In genomic region chrX:74510401-74510800, GRCh38 we compare ENCODE assay signal across 16 cellular contexts.
DNase-seq lines count a peak whose midpoint lies in the region; ATAC-seq, FAIRE-seq and TF ChIP-seq lines count a peak whose summit lies in the region.
"Had no signal": no experiment of that assay in that cellular context is flagged by ENCODE, and none has a peak within 500 bp of the region (broad histone marks: within the 10 kb centered on the region; RNA-seq: fewer than 3 reads in every experiment).

No MANE protein-coding gene starts in this region.

- no peaks in the 10 kb centered on the region for H3K4me1 ChIP-seq in OCI-LY7 (ENCODE audit: insufficient read depth, low read length, poor library complexity, severe bottlenecking)

- ATAC-seq in GM18517 (IDR thresholded peaks at IDR 0.05; ENCODE audit: unreplicated experiment) = peak; percentile 54
- peak; percentile 43 for ATAC-seq in GM21423 (IDR thresholded peaks at IDR 0.05; ENCODE audit: unreplicated experiment)
- ATAC-seq in HG02884 (IDR thresholded peaks at IDR 0.05; ENCODE audit: unreplicated experiment) = peak; percentile 60
- ATAC-seq in HG03469 (IDR thresholded peaks at IDR 0.05; ENCODE audit: unreplicated experiment) = peak; percentile 49
- ATAC-seq: gastroesophageal sphincter had no signal

- no peaks in the 10 kb centered on the region for H3K9me3 ChIP-seq in OCI-LY7 (ENCODE audit: low read length)
- H3K9me3 ChIP-seq: gastroesophageal sphincter had no signal

- no peak overlapping the region for H3K27ac Mint-ChIP-seq in HFFc6
- H3K27ac Mint-ChIP-seq: nephron progenitor cell had no signal

- H3K9me3 Mint-ChIP-seq in HFFc6 = no peaks in the 10 kb centered on the region

- H4K20me1 ChIP-seq in OCI-LY7 (ENCODE audit: insufficient read depth, low read length) = no peaks in the 10 kb centered on the region

- CTCF ChIA-PET in OCI-LY7 (lab: Charles Lee; ENCODE audit: unreplicated experiment) = no interaction called here

- H3K27ac ChIP-seq in OCI-LY7 (ENCODE audit: low read depth, low read length, poor library complexity, severe bottlenecking) = no peak overlapping the region
- H3K27ac ChIP-seq: gastroesophageal sphincter, RWPE1 had no signal

- DNase-seq in OCI-LY7 (ENCODE audit: low spot score) (no peak), frontal cortex (ENCODE audit: low spot score in 2 of 2) (no peak), HFFc6 (no peak), HCEC 1CT (no peak)
- DNase-seq: activated T-cell treated with anti-CD3 and anti-CD28 coated beads, Interleukin-2, amount 50 U/mL, for 1 hour; cerebellar nuclear complex; NCI-H1694; NCI-H526 treated with DMSO at 0.1 percent for 48 hours; nephron progenitor cell had no signal

- no peak overlapping the region for H3K4me2 ChIP-seq in OCI-LY7 (ENCODE audit: low read length)

- H2AFZ ChIP-seq in OCI-LY7 (ENCODE audit: low read length) = no peak overlapping the region

- no peaks in the 10 kb centered on the region for H3K79me2 ChIP-seq in OCI-LY7 (ENCODE audit: insufficient read depth, low read depth, low read length)

- H3K4me3 Mint-ChIP-seq in HFFc6 = no peak overlapping the region
- H3K4me3 Mint-ChIP-seq: nephron progenitor cell had no signal

- no TSS peak for BruUV-seq in OCI-LY7 (replicated peaks; lab: Mats Ljungman, UMichigan)

- no peak for FAIRE-seq in frontal cortex (lab: Jason Lieb, UNC)
- FAIRE-seq: G401.6 had no signal

- TF ChIP-seq CTCF in OCI-LY7 (conservative IDR thresholded peaks at IDR 0.05; ENCODE audit: low read length) (no peak), HFFc6 (IDR thresholded peaks at IDR 0.05) (no peak)

- peaks cover 1% of the 10 kb centered on the region for H3K27me3 Mint-ChIP-seq in HFFc6 (ENCODE audit: insufficient read depth)

- H3K36me3 ChIP-seq in OCI-LY7 (ENCODE audit: insufficient read depth, low read length) = no peaks in the 10 kb centered on the region
- H3K36me3 ChIP-seq: gastroesophageal sphincter had no signal

- H3K36me3 Mint-ChIP-seq in HFFc6 (ENCODE audit: low read depth) = no peaks in the 10 kb centered on the region

- H3K4me1 Mint-ChIP-seq in HFFc6 (ENCODE audit: low read depth) = peaks cover 10% of the 10 kb centered on the region

- H3K9me2 ChIP-seq in OCI-LY7 (ENCODE audit: insufficient read depth, low read length) = no peaks in the 10 kb centered on the region

- POLR2A ChIA-PET in OCI-LY7 (lab: Charles Lee) = no interaction called here

- no peak overlapping the region for H3K4me3 ChIP-seq in OCI-LY7 (ENCODE audit: low read depth, low read length, poor library complexity, severe bottlenecking)
- H3K4me3 ChIP-seq: gastroesophageal sphincter had no signal

- intact Hi-C loops in OCI-LY7 (cut with micrococcal nuclease; ENCODE audit: unreplicated experiment) = no loop called here
